22 cellular contexts compared by ENCODE assay signal in genomic region chr4:124745988-124746801, GRCh38. TPM values are rescaled to one million over a fixed set of nuclear protein-coding genes. Genes with fewer than 3 reads are reported as not detected.
DNase-seq lines count a peak whose midpoint lies in the region; ATAC-seq and TF ChIP-seq lines count a peak whose summit lies in the region.
"Had no signal": no experiment of that assay in that cellular context is flagged by ENCODE, and none has a peak within 500 bp of the region (broad histone marks: within the 10 kb centered on the region; RNA-seq: fewer than 3 reads in every experiment).

No MANE protein-coding gene starts in this region.

- H3K36me3 ChIP-seq in brain microvascular endothelial cell (replicated peaks) (no peaks in the 10 kb centered on the region), lower lobe of right lung (no peaks in the 10 kb centered on the region), testis (ENCODE audit: low read depth, missing control alignments) (no peaks in the 10 kb centered on the region), Caco-2 (ENCODE audit: control insufficient read depth, insufficient read depth, low read length) (no peaks in the 10 kb centered on the region)
- H3K36me3 ChIP-seq: gastrocnemius medialis had no signal

- H3K27ac ChIP-seq in brain microvascular endothelial cell (no peak overlapping the region), lower lobe of right lung (peak overlapping the region; percentile 4), testis (no peak overlapping the region)
- H3K27ac ChIP-seq: C4-2B, gastrocnemius medialis had no signal

- intact Hi-C loops in lower lobe of right lung (cut with DNase I), result no loop called here
- intact Hi-C loops in testis (cut with DNase I; ENCODE audit: low total_unique reads), result no loop called here
- intact Hi-C loops in Caco-2 (cut with micrococcal nuclease; ENCODE audit: unreplicated experiment), result no loop called here

- no peak overlapping the region for H3K4me3 ChIP-seq in brain microvascular endothelial cell (ENCODE audit: low read depth, low read length)
- H3K4me3 ChIP-seq in fibroblast of pulmonary artery (replicated peaks; ENCODE audit: low read depth, low read length), result peak overlapping the region; percentile 2
- H3K4me3 ChIP-seq in lower lobe of right lung, result no peak overlapping the region
- no peak overlapping the region for H3K4me3 ChIP-seq in testis
- no peak overlapping the region for H3K4me3 ChIP-seq in Caco-2 (ENCODE audit: low read depth, low read length)
- H3K4me3 ChIP-seq: gastrocnemius medialis had no signal

- TF ChIP-seq POLR2A in testis (IDR thresholded peaks at IDR 0.05), result no peak

- TF ChIP-seq CTCF in brain microvascular endothelial cell (IDR thresholded peaks at IDR 0.05; ENCODE audit: low read depth, low read length, missing control alignments) (no peak), fibroblast of pulmonary artery (IDR thresholded peaks at IDR 0.05; ENCODE audit: low read length, missing control alignments) (no peak), lower lobe of right lung (IDR thresholded peaks at IDR 0.05) (no peak), testis (IDR thresholded peaks at IDR 0.05) (no peak), Caco-2 (IDR thresholded peaks at IDR 0.05; ENCODE audit: insufficient read depth in 1 of 2, low read depth in 1 of 2, low read length in 1 of 2, severe bottlenecking in 1 of 2, unreplicated experiment in 1 of 2) (no peak)

- no peaks in the 10 kb centered on the region for H3K36me3 Mint-ChIP-seq in Caco-2 (ENCODE audit: insufficient read depth, unreplicated experiment)
- H3K36me3 Mint-ChIP-seq: activated CD8-positive, alpha-beta memory T cell treated with anti-CD3 and anti-CD28 coated beads, Interleukin-2, amount 10 ng/mL, durations not matched to agents 7 days and 5 days; stimulated activated effector memory CD8-positive, alpha-beta T cell treated with anti-CD3 and anti-CD28 coated beads, Interleukin-12 subunit alpha, Interleukin-12 subunit beta, amount 100 ng/mL, for 72 hours had no signal

- POLR2A ChIA-PET in Caco-2 (lab: Charles Lee), result no interaction called here

- no peak overlapping the region for H3K4me3 Mint-ChIP-seq in Caco-2 (ENCODE audit: unreplicated experiment)
- H3K4me3 Mint-ChIP-seq: activated CD4-positive, alpha-beta T cell treated with anti-CD3 and anti-CD28 coated beads, Interleukin-2, amount 10 ng/mL, durations not matched to agents 24 days and 14 days; activated CD8-positive, alpha-beta memory T cell treated with anti-CD3 and anti-CD28 coated beads, Interleukin-2, amount 10 ng/mL, durations not matched to agents 7 days and 5 days; activated naive CD4-positive, alpha-beta T cell treated with anti-CD3 and anti-CD28 coated beads for 36 hours; stimulated activated effector memory CD8-positive, alpha-beta T cell treated with anti-CD3 and anti-CD28 coated beads, Interleukin-12 subunit alpha, Interleukin-12 subunit beta, amount 100 ng/mL, for 72 hours had no signal

- H3K27me3 Mint-ChIP-seq in Caco-2 (ENCODE audit: insufficient read depth, unreplicated experiment), result peaks cover 5% of the 10 kb centered on the region
- H3K27me3 Mint-ChIP-seq: activated CD4-positive, alpha-beta T cell treated with anti-CD3 and anti-CD28 coated beads, Interleukin-2, amount 10 ng/mL, durations not matched to agents 24 days and 14 days; activated CD8-positive, alpha-beta memory T cell treated with anti-CD3 and anti-CD28 coated beads, Interleukin-2, amount 10 ng/mL, durations not matched to agents 7 days and 5 days had no signal

- 44 to 45% methylated on average over 5 of the region's 5 CpGs for WGBS in testis, 2 donors

- no peak overlapping the region for H3K27ac Mint-ChIP-seq in Caco-2 (ENCODE audit: unreplicated experiment)
- H3K27ac Mint-ChIP-seq: activated CD4-positive, alpha-beta T cell treated with anti-CD3 and anti-CD28 coated beads, Interleukin-2, amount 10 ng/mL, durations not matched to agents 24 days and 14 days; activated CD8-positive, alpha-beta memory T cell treated with anti-CD3 and anti-CD28 coated beads, Interleukin-2, amount 10 ng/mL, durations not matched to agents 7 days and 5 days; activated naive CD4-positive, alpha-beta T cell treated with anti-CD3 and anti-CD28 coated beads for 36 hours; stimulated activated effector memory CD8-positive, alpha-beta T cell treated with anti-CD3 and anti-CD28 coated beads, Interleukin-12 subunit alpha, Interleukin-12 subunit beta, amount 100 ng/mL, for 72 hours had no signal

- ATAC-seq in lower lobe of right lung, result no peak
- ATAC-seq: activated CD8-positive, alpha-beta memory T cell treated with anti-CD3 and anti-CD28 coated beads, Interleukin-2, amount 10 ng/mL, durations not matched to agents 7 days and 5 days; gastrocnemius medialis; HCT116; stimulated activated effector memory CD8-positive, alpha-beta T cell treated with anti-CD3 and anti-CD28 coated beads, Interleukin-12 subunit alpha, Interleukin-12 subunit beta, amount 100 ng/mL, for 72 hours had no signal

- DNase-seq in brain microvascular endothelial cell (peak; percentile 18), fibroblast of pulmonary artery (ENCODE audit: low read depth) (peak; percentile 71), lower lobe of right lung (no peak), testis (peak; percentile 34), NCI-H1417 (lab: John Stamatoyannopoulos, UW) (no peak), H4 (ENCODE audit: low spot score) (no peak), Caco-2 (no peak)
- no peak for DNase-seq in activated naive CD4-positive, alpha-beta T cell treated with anti-CD3 and anti-CD28 coated beads, Interleukin-2, amount 50 U/mL, for 16 hours
- DNase-seq: activated CD4-positive, alpha-beta T cell treated with anti-CD3 and anti-CD28 coated beads, Interleukin-2, amount 10 ng/mL, durations not matched to agents 24 days and 14 days; activated CD8-positive, alpha-beta memory T cell treated with anti-CD3 and anti-CD28 coated beads, Interleukin-2, amount 10 ng/mL, durations not matched to agents 7 days and 5 days; activated naive CD4-positive, alpha-beta T cell treated with anti-CD3 and anti-CD28 coated beads for 36 hours; effector CD4-positive, alpha-beta T cell; EL; gastrocnemius medialis; Kasumi-1; MV-4-11; NCI-H1694; NCI-H526; T-helper 2 cell had no signal

- H3K4me1 ChIP-seq in lower lobe of right lung (peaks cover 7% of the 10 kb centered on the region), testis (no peaks in the 10 kb centered on the region), Caco-2 (no peaks in the 10 kb centered on the region)
- H3K4me1 ChIP-seq: gastrocnemius medialis had no signal

- H3K9me3 ChIP-seq in lower lobe of right lung, result no peaks in the 10 kb centered on the region
- H3K9me3 ChIP-seq in testis, result no peaks in the 10 kb centered on the region
- no peaks in the 10 kb centered on the region for H3K9me3 ChIP-seq in Caco-2
- H3K9me3 ChIP-seq: gastrocnemius medialis had no signal

- H3K4me1 Mint-ChIP-seq in Caco-2 (ENCODE audit: low read depth, unreplicated experiment), result no peaks in the 10 kb centered on the region
- H3K4me1 Mint-ChIP-seq: activated CD4-positive, alpha-beta T cell treated with anti-CD3 and anti-CD28 coated beads, Interleukin-2, amount 10 ng/mL, durations not matched to agents 24 days and 14 days; activated CD8-positive, alpha-beta memory T cell treated with anti-CD3 and anti-CD28 coated beads, Interleukin-2, amount 10 ng/mL, durations not matched to agents 7 days and 5 days; stimulated activated effector memory CD8-positive, alpha-beta T cell treated with anti-CD3 and anti-CD28 coated beads, Interleukin-12 subunit alpha, Interleukin-12 subunit beta, amount 100 ng/mL, for 72 hours had no signal

- in situ Hi-C loops in brain microvascular endothelial cell (cut with HindIII; ENCODE audit: low pct_ligation_motif_present, low sequenced_read_pairs), result no loop called here

- BruUV-seq in Caco-2 (replicated peaks; lab: Mats Ljungman, UMichigan), result no TSS peak

- no peaks in the 10 kb centered on the region for H3K27me3 ChIP-seq in brain microvascular endothelial cell (replicated peaks)
- H3K27me3 ChIP-seq in lower lobe of right lung (ENCODE audit: low read depth), result no peaks in the 10 kb centered on the region
- no peaks in the 10 kb centered on the region for H3K27me3 ChIP-seq in testis
- no peaks in the 10 kb centered on the region for H3K27me3 ChIP-seq in Caco-2 (replicated peaks; ENCODE audit: control insufficient read depth, insufficient read depth, low read length)
- H3K27me3 ChIP-seq: gastrocnemius medialis had no signal

- CTCF ChIA-PET in Caco-2 (lab: Charles Lee), result no interaction called here

- H3K9me3 Mint-ChIP-seq in Caco-2 (ENCODE audit: unreplicated experiment), result no peaks in the 10 kb centered on the region
- H3K9me3 Mint-ChIP-seq: activated CD4-positive, alpha-beta T cell treated with anti-CD3 and anti-CD28 coated beads, Interleukin-2, amount 10 ng/mL, durations not matched to agents 24 days and 14 days; activated naive CD4-positive, alpha-beta T cell treated with anti-CD3 and anti-CD28 coated beads for 36 hours had no signal

RNA-seq across cellular contexts. Expression of gene ANKRD50, which starts 33.7 kb away (rescaled TPM):
- total RNA-seq in lower lobe of right lung (22.5 TPM), testis (10 to 100 TPM; 33.2 to 43.6 TPM), Caco-2 (2022) (7.0 and 7.7 TPM in 2 replicates)
- polyA plus RNA-seq in testis (ENCODE audit: insufficient read depth, low read depth, low replicate concordance), result 26.8 TPM
- total RNA-seq in H4 (2014; rRNA removed; shearing (Covaris generic)), result 8.6 and 8.7 TPM in 2 replicates

Comparison
In these comparisons a context has a peak if more than half of its experiments do, and no peak if none do; other contexts are left out.
1. DNase-seq: peak in brain microvascular endothelial cell (single experiment), fibroblast of pulmonary artery (single experiment) and testis (single experiment); none in lower lobe of right lung (single experiment), NCI-H1417 (0 of 3), H4 (single experiment), Caco-2 (0 of 2) and activated naive CD4-positive, alpha-beta T cell treated with anti-CD3 and anti-CD28 coated beads, Interleukin-2, amount 50 U/mL, for 16 hours (single experiment).